9 cellular contexts compared by ENCODE assay signal in genomic region chr11:64447717-64448598, GRCh38.
DNase-seq lines count a peak whose midpoint lies in the region; ATAC-seq and TF ChIP-seq lines count a peak whose summit lies in the region.
"Had no signal": no experiment of that assay in that cellular context is flagged by ENCODE, and none has a peak within 500 bp of the region (broad histone marks: within the 10 kb centered on the region; RNA-seq: fewer than 3 reads in every experiment).

No MANE protein-coding gene starts in this region.

- H3K27ac ChIP-seq in esophagus muscularis mucosa (replicated peaks in 1 of 4) = peak overlapping the region in 3 of 4 donors; percentile 3 to 51 (median 38)
- H3K27ac ChIP-seq: cardiac muscle cell had no signal

- intact Hi-C loops in esophagus muscularis mucosa (cut with DNase I) = loop anchor here (5.0 kb wide), 1 partner anchor 204 kb away; no protein-coding TSS in a partner anchor

- no peak for TF ChIP-seq CTCF in esophagus muscularis mucosa (IDR thresholded peaks at IDR 0.05)
- no peak for TF ChIP-seq CTCF in nephron progenitor cell (IDR thresholded peaks at IDR 0.05)

- peak overlapping the region; percentile 85 to 90 for H3K4me3 Mint-ChIP-seq in activated T-cell treated with anti-CD3 and anti-CD28 coated beads, Interleukin-2, amount 50 U/mL, for 72 hours
- H3K4me3 Mint-ChIP-seq in activated T-cell treated with anti-CD3 and anti-CD28 coated beads, Interleukin-2, amount 50 U/mL, for 24 hours = no peak overlapping the region
- H3K4me3 Mint-ChIP-seq in nephron progenitor cell = peak overlapping the region; percentile 50

- H3K4me3 ChIP-seq in NT2/D1 (ENCODE audit: insufficient read length, low read depth) (peak overlapping the region; percentile 56), esophagus muscularis mucosa (peak overlapping the region; percentile 8 to 52 (median 40))
- H3K4me3 ChIP-seq: cardiac muscle cell had no signal

- ATAC-seq in activated T-cell treated with anti-CD3 and anti-CD28 coated beads, Interleukin-2, amount 50 U/mL, for 72 hours (replicated peaks in 1 of 2) = no peak

- TF ChIP-seq EP300 in esophagus muscularis mucosa (IDR thresholded peaks at IDR 0.05) = no peak

- no peaks in the 10 kb centered on the region for H3K36me3 Mint-ChIP-seq in activated T-cell treated with anti-CD3 and anti-CD28 coated beads, Interleukin-2, amount 50 U/mL, for 72 hours (ENCODE audit: insufficient read depth in 2 of 2)
- no peaks in the 10 kb centered on the region for H3K36me3 Mint-ChIP-seq in activated T-cell treated with anti-CD3 and anti-CD28 coated beads, Interleukin-2, amount 50 U/mL, for 24 hours (ENCODE audit: low read depth)
- H3K36me3 Mint-ChIP-seq in nephron progenitor cell (ENCODE audit: low read depth) = no peaks in the 10 kb centered on the region

- H3K9me3 ChIP-seq in NT2/D1 (ENCODE audit: insufficient read depth, low read length) (peaks cover 5% of the 10 kb centered on the region; the same call in 1 of the 2 replicates), esophagus muscularis mucosa (no peaks in the 10 kb centered on the region)

- H3K9ac ChIP-seq in NT2/D1 (ENCODE audit: insufficient read length, low read depth) = no peak overlapping the region

- H3K9me3 Mint-ChIP-seq in activated T-cell treated with anti-CD3 and anti-CD28 coated beads, Interleukin-2, amount 50 U/mL, for 72 hours = no peaks in the 10 kb centered on the region
- H3K9me3 Mint-ChIP-seq in activated T-cell treated with anti-CD3 and anti-CD28 coated beads, Interleukin-2, amount 50 U/mL, for 24 hours = no peaks in the 10 kb centered on the region
- no peaks in the 10 kb centered on the region for H3K9me3 Mint-ChIP-seq in nephron progenitor cell

- H3K4me1 Mint-ChIP-seq in activated T-cell treated with anti-CD3 and anti-CD28 coated beads, Interleukin-2, amount 50 U/mL, for 72 hours (ENCODE audit: low read depth) = peaks cover 16% of the 10 kb centered on the region
- H3K4me1 Mint-ChIP-seq in activated T-cell treated with anti-CD3 and anti-CD28 coated beads, Interleukin-2, amount 50 U/mL, for 24 hours (ENCODE audit: low read depth) = peaks cover 16% of the 10 kb centered on the region
- peaks cover 49% of the 10 kb centered on the region for H3K4me1 Mint-ChIP-seq in nephron progenitor cell

- WGBS in esophagus muscularis mucosa = 29% methylated on average over 14 of the region's 18 CpGs

- peaks cover 7% of the 10 kb centered on the region for H3K4me1 ChIP-seq in NT2/D1 (ENCODE audit: insufficient read depth, insufficient read length)
- peaks cover 15 to 23% (median 21%) of the 10 kb centered on the region in 4 donors for H3K4me1 ChIP-seq in esophagus muscularis mucosa

- H3K36me3 ChIP-seq in NT2/D1 (ENCODE audit: insufficient read depth, insufficient read length, low read length) (no peaks in the 10 kb centered on the region), esophagus muscularis mucosa (no peaks in the 10 kb centered on the region)
- H3K36me3 ChIP-seq: cardiac muscle cell had no signal

- no peak overlapping the region for H3K27ac Mint-ChIP-seq in activated T-cell treated with anti-CD3 and anti-CD28 coated beads, Interleukin-2, amount 50 U/mL, for 72 hours
- H3K27ac Mint-ChIP-seq in activated T-cell treated with anti-CD3 and anti-CD28 coated beads, Interleukin-2, amount 50 U/mL, for 24 hours = no peak overlapping the region
- H3K27ac Mint-ChIP-seq in nephron progenitor cell = no peak overlapping the region

- peaks cover 24% of the 10 kb centered on the region for H3K27me3 ChIP-seq in NT2/D1 (ENCODE audit: insufficient read depth, insufficient read length)
- H3K27me3 ChIP-seq in esophagus muscularis mucosa = peaks cover 0 to 39% (median 0%) of the 10 kb centered on the region in 4 donors
- H3K27me3 ChIP-seq: cardiac muscle cell had no signal

- no peak for DNase-seq in activated T-cell treated with anti-CD3 and anti-CD28 coated beads, Interleukin-2, amount 50 U/mL, for 72 hours
- DNase-seq in activated T-cell treated with anti-CD3 and anti-CD28 coated beads, Interleukin-2, amount 50 U/mL, for 24 hours = no peak
- DNase-seq in NT2/D1 (ENCODE audit: low read depth, low spot score) (no peak), esophagus muscularis mucosa (ENCODE audit: extremely low spot score) (no peak), nephron progenitor cell (peak; percentile 26), amniotic stem cell (lab: John Stamatoyannopoulos, UW) (no peak), DMS114 treated with DMSO at 0.1 percent for 48 hours (lab: John Stamatoyannopoulos, UW; ENCODE audit: unreplicated experiment) (no peak), NCI-H2196 treated with DMSO at 0.1 percent for 48 hours (lab: John Stamatoyannopoulos, UW; ENCODE audit: unreplicated experiment) (no peak)

- TF ChIP-seq POLR2A in esophagus muscularis mucosa (IDR thresholded peaks at IDR 0.05; ENCODE audit: low read depth) = no peak

- peaks cover 23% of the 10 kb centered on the region for H3K27me3 Mint-ChIP-seq in activated T-cell treated with anti-CD3 and anti-CD28 coated beads, Interleukin-2, amount 50 U/mL, for 72 hours (ENCODE audit: low read depth)
- H3K27me3 Mint-ChIP-seq in activated T-cell treated with anti-CD3 and anti-CD28 coated beads, Interleukin-2, amount 50 U/mL, for 24 hours = peaks cover 20% of the 10 kb centered on the region
- peaks cover 65% of the 10 kb centered on the region for H3K27me3 Mint-ChIP-seq in nephron progenitor cell (ENCODE audit: low read depth, poor library complexity)
